ENCODE assay signal across 17 cellular contexts in the genomic region with DNA sequence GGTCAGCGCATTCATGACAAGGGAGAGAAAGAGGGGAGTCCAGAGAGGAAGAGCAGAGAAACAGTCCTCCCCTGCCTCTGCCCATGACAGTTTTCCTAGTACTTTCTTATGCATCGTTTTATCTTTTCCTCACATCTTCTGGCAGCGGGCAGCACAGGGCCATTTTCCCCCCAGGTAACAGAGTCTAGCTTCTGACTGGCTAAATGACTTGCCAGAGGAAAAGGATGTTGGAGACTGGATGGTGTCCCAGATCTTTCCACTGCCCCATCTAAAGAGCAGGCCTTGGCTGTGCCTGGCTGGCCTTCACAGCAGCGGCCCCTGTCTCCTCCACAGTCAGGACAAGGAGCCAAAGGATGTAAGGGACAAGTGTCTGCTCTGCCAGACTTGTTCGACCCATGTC.
"Had no signal": no experiment of that assay in that cellular context is flagged by ENCODE, and none has a peak within 500 bp of the region (broad histone marks: within the 10 kb centered on the region; RNA-seq: fewer than 3 reads in every experiment).

No MANE protein-coding gene starts in this region.

- H3K36me3 ChIP-seq: gastroesophageal sphincter, tibial nerve, vagina had no signal

- DNase-seq: activated CD4-positive, alpha-beta T cell treated with anti-CD3 and anti-CD28 coated beads for 1 hour; activated CD8-positive, alpha-beta memory T cell treated with anti-CD3 and anti-CD28 coated beads for 24 hours; activated CD8-positive, alpha-beta memory T cell treated with anti-CD3 and anti-CD28 coated beads, Interleukin-2, amount 50 U/mL, for 48 hours; activated effector memory CD4-positive, alpha-beta T cell treated with Interleukin-2 at 50 U/mL for 16 hours; activated naive CD4-positive, alpha-beta T cell treated with anti-CD3 and anti-CD28 coated beads, Interleukin-2, amount 10 ng/mL, durations not matched to agents 7 days and 5 days; activated naive CD8-positive, alpha-beta T cell treated with anti-CD3 and anti-CD28 coated beads, Interleukin-2, amount 50 U/mL, for 24 hours; activated T-cell treated with anti-CD3 and anti-CD28 coated beads, Interleukin-2, amount 50 U/mL, for 48 hours; immature natural killer cell; mesendoderm; naive thymus-derived CD8-positive, alpha-beta T cell; stimulated activated CD4-positive, alpha-beta T cell treated with anti-CD3 and anti-CD28 coated beads, Interleukin-2, amount 100 ng/mL, for 24 hours; stimulated activated naive CD4-positive, alpha-beta T cell treated with Interleukin-2 at 50 U/mL for 16 hours; T-helper 17 cell had no signal

- H3K27me3 ChIP-seq: gastroesophageal sphincter, tibial nerve, vagina had no signal

- H3K4me3 ChIP-seq: gastroesophageal sphincter, tibial nerve, vagina had no signal

- ATAC-seq: activated naive CD8-positive, alpha-beta T cell treated with anti-CD3 and anti-CD28 coated beads, Interleukin-2, amount 50 U/mL, for 24 hours; gastroesophageal sphincter; naive thymus-derived CD8-positive, alpha-beta T cell; T-helper 17 cell had no signal

- H3K27ac ChIP-seq: vagina, VCaP had no signal

- H3K9me3 ChIP-seq: gastroesophageal sphincter, tibial nerve, vagina had no signal
